In the genomic region with DNA sequence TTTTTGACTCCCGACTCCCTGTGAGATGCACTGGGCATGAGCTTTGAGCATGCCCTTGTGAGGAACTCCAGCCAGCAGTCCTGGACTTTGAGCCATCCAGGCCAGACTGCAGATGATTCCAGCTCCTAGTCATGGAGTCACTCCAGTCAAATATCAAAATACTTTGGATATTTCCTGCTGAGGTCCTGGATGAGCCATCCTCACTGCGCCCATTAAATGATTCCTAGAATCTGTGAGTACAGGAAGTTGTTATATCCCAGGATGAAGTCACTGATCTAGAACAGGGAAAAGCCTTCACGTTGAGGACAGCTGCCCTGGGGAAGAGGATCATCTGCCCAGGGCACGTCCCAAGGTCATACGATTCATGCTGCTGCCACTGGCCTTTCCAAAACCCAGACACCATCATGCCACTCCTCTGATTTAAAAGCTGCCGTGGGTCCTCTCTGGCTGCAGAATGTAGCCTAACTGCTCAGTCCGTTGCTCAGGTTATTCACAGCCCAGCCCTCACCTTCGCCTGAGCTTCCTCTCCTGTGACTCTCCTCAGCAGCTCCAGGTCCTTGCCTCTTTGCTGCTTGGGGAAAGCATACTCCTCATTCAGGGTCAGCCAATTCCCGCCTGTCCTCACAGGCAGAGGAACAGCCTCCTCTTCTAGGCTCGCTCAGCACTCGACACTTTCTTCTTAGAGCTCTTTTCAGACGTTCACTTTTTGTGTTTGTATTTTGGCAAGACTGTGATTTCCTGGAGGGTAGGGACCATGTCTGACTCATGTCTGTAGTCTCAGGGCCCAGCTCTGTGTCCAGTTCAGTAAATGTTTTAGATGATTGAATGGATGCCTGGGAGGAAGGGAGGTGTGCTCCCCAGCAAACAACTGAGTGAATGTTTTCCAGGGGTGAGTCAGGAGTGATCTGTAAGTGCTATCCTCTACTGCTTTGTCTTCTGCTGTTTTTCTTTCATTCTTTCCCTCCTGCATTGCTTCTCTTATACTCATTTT, we compare ENCODE assay signal across 12 cellular contexts.
DNase-seq lines count a peak whose midpoint lies in the region; ATAC-seq and TF ChIP-seq lines count a peak whose summit lies in the region.
"Had no signal": no experiment of that assay in that cellular context is flagged by ENCODE, and none has a peak within 500 bp of the region (broad histone marks: within the 10 kb centered on the region; RNA-seq: fewer than 3 reads in every experiment).

No MANE protein-coding gene starts in this region.

- H3K4ac ChIP-seq in IMR-90 (ENCODE audit: low read depth, low read length), result no peak overlapping the region

- H3K4me1 ChIP-seq in IMR-90 (ENCODE audit: control insufficient read depth, insufficient read depth, low read length) (no peaks in the 10 kb centered on the region), lower lobe of right lung (no peaks in the 10 kb centered on the region), endodermal cell (ENCODE audit: control insufficient read depth, insufficient read depth, low read length) (no peaks in the 10 kb centered on the region)

- no peak overlapping the region for H2AFZ ChIP-seq in IMR-90 (replicated peaks; ENCODE audit: low read length, poor library complexity)

- no peak overlapping the region for H3K4me3 Mint-ChIP-seq in endodermal cell
- H3K4me3 Mint-ChIP-seq: brain had no signal

- no peak overlapping the region for H2AK9ac ChIP-seq in IMR-90 (replicated peaks; ENCODE audit: low read depth, low read length, poor library complexity)

- ATAC-seq in IMR-90 (ENCODE audit: low read depth) (0 out of 2 replicates have a peak, but pooled peaks have one; percentile 24), lower lobe of right lung (no peak)

- no peaks in the 10 kb centered on the region for H3K79me1 ChIP-seq in IMR-90 (ENCODE audit: low read depth in 1 of 2, low read length in 2 of 2)

- no peak overlapping the region for H4K91ac ChIP-seq in IMR-90 (ENCODE audit: insufficient read depth, low read depth, low read length)

- H3K36me3 ChIP-seq in IMR-90 (ENCODE audit: control insufficient read depth, insufficient read depth, low read length) (no peaks in the 10 kb centered on the region), lower lobe of right lung (no peaks in the 10 kb centered on the region), endodermal cell (ENCODE audit: control insufficient read depth, insufficient read depth, low read length) (no peaks in the 10 kb centered on the region)

- no peak overlapping the region for H3K9ac ChIP-seq in IMR-90 (ENCODE audit: low read depth, low read length)
- H3K9ac ChIP-seq in endodermal cell (ENCODE audit: extremely low read depth, low read length, poor library complexity, severe bottlenecking), result no peak overlapping the region

- in situ Hi-C loops in IMR-90 (cut with MboI; ENCODE audit: low sequenced_read_pairs), result no loop called here

- no peak overlapping the region for H4K8ac ChIP-seq in IMR-90 (ENCODE audit: low read depth in 2 of 2, low read length in 2 of 2)

- H3K4me2 ChIP-seq in IMR-90 (ENCODE audit: low read depth, low read length), result no peak overlapping the region

- no peak for TF ChIP-seq POLR2A in IMR-90 (IDR thresholded peaks at IDR 0.05; ENCODE audit: low read depth, low read length)

- no peaks in the 10 kb centered on the region for H3K9me3 Mint-ChIP-seq in endodermal cell
- H3K9me3 Mint-ChIP-seq: brain had no signal

- H3K9me3 ChIP-seq in IMR-90 (ENCODE audit: control insufficient read depth, insufficient read depth, low read length), result no peaks in the 10 kb centered on the region
- no peaks in the 10 kb centered on the region for H3K9me3 ChIP-seq in lower lobe of right lung
- no peaks in the 10 kb centered on the region for H3K9me3 ChIP-seq in endodermal cell (ENCODE audit: control insufficient read depth, low read length)

- no peak overlapping the region for H2AK5ac ChIP-seq in IMR-90 (ENCODE audit: low read depth, low read length)

- H2BK120ac ChIP-seq in IMR-90 (ENCODE audit: low read depth, low read length), result no peak overlapping the region

- CTCF ChIA-PET in IMR-90 (lab: Yijun Ruan, JAX), result no interaction called here

- H3K36me3 Mint-ChIP-seq in endodermal cell (ENCODE audit: low read depth), result no peaks in the 10 kb centered on the region

- H3K27me3 ChIP-seq in IMR-90 (ENCODE audit: control insufficient read depth, insufficient read depth, low read length), result no peaks in the 10 kb centered on the region
- no peaks in the 10 kb centered on the region for H3K27me3 ChIP-seq in lower lobe of right lung (ENCODE audit: low read depth)
- H3K27me3 ChIP-seq in endodermal cell (ENCODE audit: control insufficient read depth, insufficient read depth, low read length, poor library complexity, severe bottlenecking), result no peaks in the 10 kb centered on the region

- H3K14ac ChIP-seq in IMR-90 (replicated peaks; ENCODE audit: low read depth, low read length), result no peak overlapping the region

- H2BK15ac ChIP-seq in IMR-90 (ENCODE audit: low read depth, low read length), result no peak overlapping the region

- no peak overlapping the region for H2BK20ac ChIP-seq in IMR-90 (ENCODE audit: low read depth, low read length)

- no peak overlapping the region for H3K4me3 ChIP-seq in IMR-90 (ENCODE audit: insufficient read depth, low read depth, low read length)
- H3K4me3 ChIP-seq in lower lobe of right lung, result no peak overlapping the region
- no peak overlapping the region for H3K4me3 ChIP-seq in endodermal cell (ENCODE audit: low read length)

- dilution Hi-C loops in IMR-90 (cut with HindIII; ENCODE audit: low sequenced_read_pairs, unreplicated experiment), result no loop called here

- no TSS peak for BruUV-seq in IMR-90 (replicated peaks; lab: Mats Ljungman, UMichigan)

- H3K18ac ChIP-seq in IMR-90 (ENCODE audit: low read depth, low read length), result no peak overlapping the region

- 60% methylated on average over 5 of the region's 12 CpGs; no CpG with 5 or more reads in 1 of the 2 experiments for WGBS in IMR-90 (ENCODE audit: extremely low coverage in 2 of 2, insufficient read length in 1 of 2), 2 experiments
- 84 to 85% methylated on average over 5 to 12 of the region's 12 CpGs for WGBS in endodermal cell (ENCODE audit: insufficient coverage in 1 of 2, insufficient read length in 1 of 2), 2 experiments

- TF ChIP-seq RAD21 in IMR-90 (IDR thresholded peaks at IDR 0.05; ENCODE audit: low read length), result no peak

- no peak overlapping the region for H2BK5ac ChIP-seq in IMR-90 (ENCODE audit: low read depth, low read length, poor library complexity, severe bottlenecking)

- H3K27ac Mint-ChIP-seq in endodermal cell, result no peak overlapping the region

- no peaks in the 10 kb centered on the region for H4K20me1 ChIP-seq in IMR-90 (ENCODE audit: insufficient read depth, low read length)

- intact Hi-C loops in IMR-90 (cut with micrococcal nuclease) (no loop called here), lower lobe of right lung (cut with DNase I) (no loop called here)

- no peak overlapping the region for H4K5ac ChIP-seq in IMR-90 (ENCODE audit: low read depth, low read length)

- H3K27me3 Mint-ChIP-seq in endodermal cell (ENCODE audit: insufficient read depth), result no peaks in the 10 kb centered on the region
- H3K27me3 Mint-ChIP-seq: brain had no signal

- H3K56ac ChIP-seq in IMR-90 (ENCODE audit: extremely low read depth, insufficient read depth, low read length), result no peak overlapping the region

- no peak overlapping the region for H3K27ac ChIP-seq in IMR-90 (ENCODE audit: insufficient read depth, low read length)
- H3K27ac ChIP-seq in lower lobe of right lung, result peak overlapping the region; percentile 46
- no peak overlapping the region for H3K27ac ChIP-seq in endodermal cell (ENCODE audit: low read depth, low read length)

- no peak for TF ChIP-seq CTCF in IMR-90 (conservative IDR thresholded peaks at IDR 0.05; ENCODE audit: low read depth, low read length)
- no peak for TF ChIP-seq CTCF in lower lobe of right lung (IDR thresholded peaks at IDR 0.05)
- no peak for TF ChIP-seq CTCF in endodermal cell (conservative IDR thresholded peaks at IDR 0.05)

- peaks cover 12% of the 10 kb centered on the region for H3K4me1 Mint-ChIP-seq in endodermal cell

- POLR2A ChIA-PET in IMR-90 (lab: Charles Lee; ENCODE audit: unreplicated experiment), result no interaction called here

- no peaks in the 10 kb centered on the region for H3K9me1 ChIP-seq in IMR-90 (ENCODE audit: insufficient read depth, low read length)

- H3K23ac ChIP-seq in IMR-90 (ENCODE audit: low read depth, low read length), result no peak overlapping the region

- DNase-seq in AG08395 (ENCODE audit: low spot score), result peak; percentile 54
- peak; percentile 15 for DNase-seq in IMR-90
- DNase-seq in dermis blood vessel endothelial cell, result peak; percentile 80
- no peak for DNase-seq in lower lobe of right lung
- no peak for DNase-seq in cerebellar cortex (ENCODE audit: low spot score)
- no peak for DNase-seq in endodermal cell
- no peak for DNase-seq in cerebellar nuclear complex (lab: John Stamatoyannopoulos, UW)
- no peak for DNase-seq in activated CD4-positive, alpha-beta T cell treated with anti-CD3 and anti-CD28 coated beads, Interleukin-2, amount 50 U/mL, for 48 hours
- DNase-seq: AML-193; left cardiac atrium; stimulated activated CD4-positive, alpha-beta T cell treated with anti-CD3 and anti-CD28 coated beads, Interleukin-4, amount 100 ng/mL, for 1 hour had no signal

TF ChIP-seq in IMR-90, 13 proteins besides CTCF, POLR2A, EP300 and RAD21:
- TF ChIP-seq SMC3 (IDR thresholded peaks at IDR 0.05; ENCODE audit: low read depth, low read length) (no peak), CHD1 (IDR thresholded peaks at IDR 0.05; ENCODE audit: low read depth, low read length) (no peak), MAFK (IDR thresholded peaks at IDR 0.05; ENCODE audit: low read depth, low read length) (no peak), CEBPB (IDR thresholded peaks at IDR 0.05; ENCODE audit: low read depth, low read length) (no peak)
- TF ChIP-seq, protein P1, sequence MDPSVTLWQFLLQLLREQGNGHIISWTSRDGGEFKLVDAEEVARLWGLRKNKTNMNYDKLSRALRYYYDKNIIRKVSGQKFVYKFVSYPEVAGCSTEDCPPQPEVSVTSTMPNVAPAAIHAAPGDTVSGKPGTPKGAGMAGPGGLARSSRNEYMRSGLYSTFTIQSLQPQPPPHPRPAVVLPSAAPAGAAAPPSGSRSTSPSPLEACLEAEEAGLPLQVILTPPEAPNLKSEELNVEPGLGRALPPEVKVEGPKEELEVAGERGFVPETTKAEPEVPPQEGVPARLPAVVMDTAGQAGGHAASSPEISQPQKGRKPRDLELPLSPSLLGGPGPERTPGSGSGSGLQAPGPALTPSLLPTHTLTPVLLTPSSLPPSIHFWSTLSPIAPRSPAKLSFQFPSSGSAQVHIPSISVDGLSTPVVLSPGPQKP (IDR thresholded peaks at IDR 0.05; ENCODE audit: borderline replicate concordance, low read depth, low read length), result no peak

Comparison
In these comparisons a context has a peak if more than half of its experiments do, and no peak if none do; other contexts are left out.
1. DNase-seq: peak in AG08395 (single experiment), IMR-90 (single experiment) and dermis blood vessel endothelial cell (single experiment); none in lower lobe of right lung (single experiment), cerebellar cortex (single experiment), endodermal cell (single experiment), cerebellar nuclear complex (0 of 2) and activated CD4-positive, alpha-beta T cell treated with anti-CD3 and anti-CD28 coated beads, Interleukin-2, amount 50 U/mL, for 48 hours (0 of 2).